In genomic region chr3:12388185-12388584, GRCh38 we compare ENCODE assay signal across 26 cellular contexts.
DNase-seq lines count a peak whose midpoint lies in the region; ATAC-seq, FAIRE-seq and TF ChIP-seq lines count a peak whose summit lies in the region.
"Had no signal": no experiment of that assay in that cellular context is flagged by ENCODE, and none has a peak within 500 bp of the region (broad histone marks: within the 10 kb centered on the region; RNA-seq: fewer than 3 reads in every experiment).

No MANE protein-coding gene starts in this region.

- H2AFZ ChIP-seq in HepG2 (ENCODE audit: low read length) (no peak overlapping the region), OCI-LY3 (ENCODE audit: low read depth, low read length) (no peak overlapping the region)
- H2AFZ ChIP-seq: GM23338 had no signal

- in situ Hi-C loops in HepG2 (cut with HindIII; ENCODE audit: extremely low pct_ligation_motif_present, low pct_unique_long_range_greater_than_20kb), result no loop called here

- H3K27ac Mint-ChIP-seq in activated T-helper 17 cell treated with anti-CD3 and anti-CD28 coated beads, Interleukin-2, amount 50 U/mL, for 72 hours, result no peak overlapping the region
- peak overlapping the region; percentile 49 for H3K27ac Mint-ChIP-seq in stimulated activated naive B cell treated with anti-CD40 and anti-IgM and Interleukin-4, amounts not matched to agents 10 μg/mL and 1 μg/mL and 100 μg/mL, for 72 hours
- H3K27ac Mint-ChIP-seq in CD8-positive, alpha-beta memory T cell, result no peak overlapping the region
- H3K27ac Mint-ChIP-seq: CD14-positive monocyte; CD4-positive, alpha-beta T cell; GM23338 had no signal

- no peak overlapping the region for H3K4me3 Mint-ChIP-seq in activated T-helper 17 cell treated with anti-CD3 and anti-CD28 coated beads, Interleukin-2, amount 50 U/mL, for 72 hours
- H3K4me3 Mint-ChIP-seq in stimulated activated naive B cell treated with anti-CD40 and anti-IgM and Interleukin-4, amounts not matched to agents 10 μg/mL and 1 μg/mL and 100 μg/mL, for 72 hours, result no peak overlapping the region
- H3K4me3 Mint-ChIP-seq in CD8-positive, alpha-beta memory T cell, result no peak overlapping the region
- H3K4me3 Mint-ChIP-seq: CD14-positive monocyte; CD4-positive, alpha-beta T cell; GM23338; H9 had no signal

- TF ChIP-seq RAD21 in HepG2 (CRISPR knock-in tag; IDR thresholded peaks at IDR 0.05), result no peak

- POLR2A ChIA-PET in HepG2 (lab: Yijun Ruan, JAX), result interaction anchor here (1.1 kb wide), 1 partner anchor 18 kb away, joined by 3 read pairs; no protein-coding TSS in a partner anchor
- POLR2A ChIA-PET in CD8-positive, alpha-beta memory T cell (lab: Charles Lee), result no interaction called here

- no TSS peak for BruUV-seq in HepG2 (replicated peaks; lab: Mats Ljungman, UMichigan)

- no peak for FAIRE-seq in HepG2 (lab: Jason Lieb, UNC)
- FAIRE-seq: A549, GM12892, GM19239 had no signal

- no peaks in the 10 kb centered on the region for H3K36me3 Mint-ChIP-seq in activated T-helper 17 cell treated with anti-CD3 and anti-CD28 coated beads, Interleukin-2, amount 50 U/mL, for 72 hours (ENCODE audit: low read depth)
- H3K36me3 Mint-ChIP-seq in stimulated activated naive B cell treated with anti-CD40 and anti-IgM and Interleukin-4, amounts not matched to agents 10 μg/mL and 1 μg/mL and 100 μg/mL, for 72 hours, result peaks cover 1 to 7% of the 10 kb centered on the region in 2 donors
- peaks cover 0 to 3% (median 0%) of the 10 kb centered on the region in 3 donors for H3K36me3 Mint-ChIP-seq in CD8-positive, alpha-beta memory T cell

- H3K4me3 ChIP-seq in right lobe of liver (no peak overlapping the region), HepG2 (replicated peaks in 1 of 3; ENCODE audit: insufficient read depth in 1 of 3, low read depth in 2 of 3, low read length in 3 of 3) (no peak overlapping the region), OCI-LY3 (ENCODE audit: low read length) (no peak overlapping the region)
- no peak overlapping the region for H3K4me3 ChIP-seq in CD8-positive, alpha-beta memory T cell (ENCODE audit: low read length)
- H3K4me3 ChIP-seq: A549; BLaER1 treated with 17β-estradiol and CSF1 and Interleukin-3, amounts not matched to agents 10 nM and 100 nM; GM23338 had no signal

- no peaks in the 10 kb centered on the region for H3K9me3 ChIP-seq in right lobe of liver
- no peaks in the 10 kb centered on the region for H3K9me3 ChIP-seq in HepG2 (ENCODE audit: low read length)
- no peaks in the 10 kb centered on the region for H3K9me3 ChIP-seq in OCI-LY3 (ENCODE audit: insufficient read depth, low read length)
- no peaks in the 10 kb centered on the region for H3K9me3 ChIP-seq in CD8-positive, alpha-beta memory T cell (ENCODE audit: low read length)
- H3K9me3 ChIP-seq: A549; BE2C; BLaER1 treated with 17β-estradiol and CSF1 and Interleukin-3, amounts not matched to agents 10 nM and 100 nM had no signal

- intact Hi-C loops in right lobe of liver (cut with DNase I) (no loop called here), HepG2 (cut with micrococcal nuclease; ENCODE audit: unreplicated experiment) (no loop called here)

- H3K27me3 Mint-ChIP-seq in activated T-helper 17 cell treated with anti-CD3 and anti-CD28 coated beads, Interleukin-2, amount 50 U/mL, for 72 hours, result peaks cover 4% of the 10 kb centered on the region
- peaks cover 27 to 49% of the 10 kb centered on the region in 2 donors for H3K27me3 Mint-ChIP-seq in stimulated activated naive B cell treated with anti-CD40 and anti-IgM and Interleukin-4, amounts not matched to agents 10 μg/mL and 1 μg/mL and 100 μg/mL, for 72 hours
- peaks cover 6 to 18% of the 10 kb centered on the region in 2 donors for H3K27me3 Mint-ChIP-seq in CD8-positive, alpha-beta memory T cell
- H3K27me3 Mint-ChIP-seq: CD4-positive, alpha-beta T cell had no signal

- DNase-seq in right lobe of liver (no peak), HepG2 (ENCODE audit: low spot score) (no peak), OCI-M1 (lab: John Stamatoyannopoulos, UW) (no peak)
- DNase-seq in stimulated activated naive B cell treated with anti-CD40 and anti-IgM and Interleukin-4, amounts not matched to agents 10 μg/mL and 1 μg/mL and 100 μg/mL, for 72 hours, result no peak
- DNase-seq in stimulated activated CD4-positive, alpha-beta T cell treated with anti-CD3 and anti-CD28 coated beads, Interleukin-4, amount 100 ng/mL, for 4 hours, result no peak
- DNase-seq in CD8-positive, alpha-beta memory T cell, result no peak
- DNase-seq: 8988T; ACHN; AML-193; BE2C; Calu3; CD4-positive, alpha-beta T cell; COR-L47; DMS53; DMS79 treated with DMSO at 0.1 percent for 48 hours; GF-D8; H9 had no signal

- CTCF ChIA-PET in HepG2 (lab: Yijun Ruan, JAX; ENCODE audit: low intra/inter-chr PET ratio, low total read pairs), result no interaction called here
- CTCF ChIA-PET in CD8-positive, alpha-beta memory T cell (lab: Charles Lee), result interaction anchor here (1.5 kb wide), 1 partner anchor 12 kb away, joined by 4 read pairs; no protein-coding TSS in a partner anchor

- ATAC-seq in right lobe of liver, result peak in 3 of 4 donors; percentile 11 to 38 (median 20)
- ATAC-seq in HepG2, result no peak
- ATAC-seq in activated T-helper 17 cell treated with anti-CD3 and anti-CD28 coated beads, Interleukin-2, amount 50 U/mL, for 72 hours (replicated peaks), result peak; percentile 35
- peak; percentile 38 to 48 for ATAC-seq in stimulated activated naive B cell treated with anti-CD40 and anti-IgM and Interleukin-4, amounts not matched to agents 10 μg/mL and 1 μg/mL and 100 μg/mL, for 72 hours (replicated peaks)
- ATAC-seq: A549, GM23338, HCT116 had no signal

- TF ChIP-seq POLR2A in right lobe of liver (IDR thresholded peaks at IDR 0.05) (no peak), HepG2 (IDR thresholded peaks at IDR 0.05; ENCODE audit: insufficient read depth in 1 of 2, low read depth in 2 of 2, low read length in 2 of 2) (no peak)

- H3K79me2 ChIP-seq in HepG2 (ENCODE audit: insufficient read depth, low read length) (no peaks in the 10 kb centered on the region), OCI-LY3 (ENCODE audit: low read length) (no peaks in the 10 kb centered on the region)

- no peaks in the 10 kb centered on the region for H4K20me1 ChIP-seq in HepG2 (ENCODE audit: insufficient read depth, low read length)
- no peaks in the 10 kb centered on the region for H4K20me1 ChIP-seq in OCI-LY3 (ENCODE audit: insufficient read depth, low read length)
- H4K20me1 ChIP-seq: BLaER1 treated with 17β-estradiol and CSF1 and Interleukin-3, amounts not matched to agents 10 nM and 100 nM had no signal

- H3K36me3 ChIP-seq in right lobe of liver (peaks cover 0 to 5% (median 0%) of the 10 kb centered on the region in 4 donors), HepG2 (replicated peaks in 1 of 2; ENCODE audit: control insufficient read depth in 1 of 2, insufficient read depth in 2 of 2, low read length in 2 of 2) (peaks cover 1 to 3% of the 10 kb centered on the region in 2 experiments; a peak in 2 of 5 replicates), OCI-LY3 (replicated peaks; ENCODE audit: low read depth, low read length) (no peaks in the 10 kb centered on the region)
- H3K36me3 ChIP-seq in CD8-positive, alpha-beta memory T cell (ENCODE audit: insufficient read depth, low read length), result no peaks in the 10 kb centered on the region
- H3K36me3 ChIP-seq: BE2C; BLaER1 treated with 17β-estradiol and CSF1 and Interleukin-3, amounts not matched to agents 10 nM and 100 nM had no signal

- peaks cover 0 to 2% (median 0%) of the 10 kb centered on the region in 4 donors for H3K4me1 ChIP-seq in right lobe of liver
- no peaks in the 10 kb centered on the region for H3K4me1 ChIP-seq in HepG2 (ENCODE audit: insufficient read depth, low read length)
- H3K4me1 ChIP-seq in OCI-LY3 (ENCODE audit: low read length), result peaks cover 15% of the 10 kb centered on the region
- no peaks in the 10 kb centered on the region for H3K4me1 ChIP-seq in CD8-positive, alpha-beta memory T cell (ENCODE audit: insufficient read depth, low read length)
- H3K4me1 ChIP-seq: BE2C; BLaER1 treated with 17β-estradiol and CSF1 and Interleukin-3, amounts not matched to agents 10 nM and 100 nM had no signal

- H3K4me1 Mint-ChIP-seq in activated T-helper 17 cell treated with anti-CD3 and anti-CD28 coated beads, Interleukin-2, amount 50 U/mL, for 72 hours, result peaks cover 6% of the 10 kb centered on the region
- H3K4me1 Mint-ChIP-seq in stimulated activated naive B cell treated with anti-CD40 and anti-IgM and Interleukin-4, amounts not matched to agents 10 μg/mL and 1 μg/mL and 100 μg/mL, for 72 hours, result peaks cover 2 to 5% of the 10 kb centered on the region in 2 donors
- peaks cover 0 to 4% (median 0%) of the 10 kb centered on the region in 3 donors for H3K4me1 Mint-ChIP-seq in CD8-positive, alpha-beta memory T cell
- H3K4me1 Mint-ChIP-seq: GM23338, H9 had no signal

- H3K27me3 ChIP-seq in right lobe of liver (no peaks in the 10 kb centered on the region), HepG2 (ENCODE audit: control insufficient read depth in 1 of 2, insufficient read depth in 2 of 2, low read length in 2 of 2) (no peaks in the 10 kb centered on the region), OCI-LY3 (ENCODE audit: low read depth, low read length) (0 out of 2 replicates have a peak, but pooled peaks cover 3% of the 10 kb centered on the region)
- H3K27me3 ChIP-seq in CD8-positive, alpha-beta memory T cell (ENCODE audit: insufficient read depth, low read length, poor library complexity, severe bottlenecking), result no peaks in the 10 kb centered on the region
- H3K27me3 ChIP-seq: BE2C; BLaER1 treated with 17β-estradiol and CSF1 and Interleukin-3, amounts not matched to agents 10 nM and 100 nM had no signal

- H3K4me2 ChIP-seq in HepG2 (ENCODE audit: low read depth, low read length), result no peak overlapping the region
- peak overlapping the region; percentile 8 for H3K4me2 ChIP-seq in OCI-LY3 (ENCODE audit: low read length)
- H3K4me2 ChIP-seq: A549; BLaER1 treated with 17β-estradiol and CSF1 and Interleukin-3, amounts not matched to agents 10 nM and 100 nM; GM23338 had no signal

- TF ChIP-seq EP300 in HepG2 (IDR thresholded peaks at IDR 0.05; ENCODE audit: low read depth in 2 of 2, low read length in 2 of 2) (no peak), HepG2 (CRISPR knock-in tag; IDR thresholded peaks at IDR 0.05; ENCODE audit: borderline replicate concordance) (no peak)

- H3K27ac ChIP-seq in right lobe of liver, result no peak overlapping the region
- no peak overlapping the region for H3K27ac ChIP-seq in HepG2 (ENCODE audit: extremely low read length, insufficient read depth, low read length)
- no peak overlapping the region for H3K27ac ChIP-seq in OCI-LY3 (ENCODE audit: low read length)
- H3K27ac ChIP-seq in CD8-positive, alpha-beta memory T cell (ENCODE audit: low read depth, low read length), result no peak overlapping the region
- H3K27ac ChIP-seq: A549; BLaER1 treated with 17β-estradiol and CSF1 and Interleukin-3, amounts not matched to agents 10 nM and 100 nM had no signal

- TF ChIP-seq CTCF in right lobe of liver (IDR thresholded peaks at IDR 0.05), result no peak
- TF ChIP-seq CTCF in HepG2 (CRISPR knock-in tag; IDR thresholded peaks at IDR 0.05), result no peak
- TF ChIP-seq CTCF in OCI-LY3 (IDR thresholded peaks at IDR 0.05; ENCODE audit: low read depth, low read length), result no peak

- no peaks in the 10 kb centered on the region for H3K9me3 Mint-ChIP-seq in activated T-helper 17 cell treated with anti-CD3 and anti-CD28 coated beads, Interleukin-2, amount 50 U/mL, for 72 hours
- H3K9me3 Mint-ChIP-seq in stimulated activated naive B cell treated with anti-CD40 and anti-IgM and Interleukin-4, amounts not matched to agents 10 μg/mL and 1 μg/mL and 100 μg/mL, for 72 hours, result peaks cover 0 to 4% of the 10 kb centered on the region in 2 donors
- peaks cover 0 to 7% (median 0%) of the 10 kb centered on the region in 5 donors for H3K9me3 Mint-ChIP-seq in CD8-positive, alpha-beta memory T cell
- H3K9me3 Mint-ChIP-seq: CD4-positive, alpha-beta T cell; GM23338; H9 had no signal

- H3K9ac ChIP-seq in HepG2 (ENCODE audit: insufficient read depth, low read depth, low read length) (no peak overlapping the region), OCI-LY3 (ENCODE audit: low read length) (no peak overlapping the region)
- H3K9ac ChIP-seq: BLaER1 treated with 17β-estradiol and CSF1 and Interleukin-3, amounts not matched to agents 10 nM and 100 nM had no signal

- 75% methylated on average over 1 of the region's 1 CpG for WGBS in right lobe of liver (ENCODE audit: insufficient coverage, low coverage, low lambda C conversion rate, missing lambda C conversion rate)
- 100% methylated on average over 1 of the region's 1 CpG for WGBS in HepG2 (ENCODE audit: low lambda C conversion rate)
